ENCODE assay signal across 8 cellular contexts in genomic region chr4:185304944-185305690, GRCh38.
DNase-seq lines count a peak whose midpoint lies in the region; ATAC-seq, FAIRE-seq and TF ChIP-seq lines count a peak whose summit lies in the region.

No MANE protein-coding gene starts in this region.

- H3K27me3 ChIP-seq in small intestine (ENCODE audit: control insufficient read depth in 2 of 2, insufficient read depth in 2 of 2, low read length in 2 of 2) (no peaks in the 10 kb centered on the region), tibial artery (no peaks in the 10 kb centered on the region)

- H3K36me3 ChIP-seq in small intestine (ENCODE audit: control insufficient read depth in 2 of 2, insufficient read depth in 2 of 2, low read length in 2 of 2) (no peaks in the 10 kb centered on the region), tibial artery (peaks cover 0 to 6% (median 4%) of the 10 kb centered on the region in 3 donors)

- FAIRE-seq in small intestine (lab: Jason Lieb, UNC): no peak

- DNase-seq in Daoy (ENCODE audit: low read depth) (peak; percentile 17), T-helper 1 cell (peak in 3 of 5 donors; percentile 1 to 52 (median 2)), foreskin fibroblast (peak in 1 of 2 donors; percentile 62), small intestine (peak; percentile 7), CD1c-positive myeloid dendritic cell (ENCODE audit: extremely low spot score) (no peak), tibial artery (no peak)

- intact Hi-C loops in tibial artery (cut with DNase I; ENCODE audit: low total_unique reads): no loop called here

- peak; percentile 48 for TF ChIP-seq CTCF in foreskin fibroblast (IDR thresholded peaks at IDR 0.05; ENCODE audit: low read depth, low read length)
- no peak for TF ChIP-seq CTCF in tibial artery (IDR thresholded peaks at IDR 0.05)

- ATAC-seq in GM19397 (IDR thresholded peaks at IDR 0.05; ENCODE audit: unreplicated experiment) (peak; percentile 37), HG03432 (IDR thresholded peaks at IDR 0.05; ENCODE audit: unreplicated experiment) (peak; percentile 49)

- WGBS in small intestine, 3 donors: 87 to 95% (median 88%) methylated on average over 5 of the region's 5 CpGs

- H3K27ac ChIP-seq in small intestine (ENCODE audit: low read depth in 1 of 2, low read length in 1 of 2): no peak overlapping the region
- H3K27ac ChIP-seq in tibial artery: no peak overlapping the region

- H3K4me3 ChIP-seq in foreskin fibroblast (ENCODE audit: low read depth in 1 of 2, low read length in 2 of 2) (no peak overlapping the region), small intestine (ENCODE audit: low read depth in 1 of 2, low read length in 2 of 2) (no peak overlapping the region), tibial artery (no peak overlapping the region)

- H3K9me3 ChIP-seq in small intestine (ENCODE audit: control insufficient read depth, low read depth): no peaks in the 10 kb centered on the region
- H3K9me3 ChIP-seq in tibial artery: no peaks in the 10 kb centered on the region

- H3K4me1 ChIP-seq in small intestine (ENCODE audit: control insufficient read depth in 2 of 2, insufficient read depth in 1 of 2, low read depth in 1 of 2, low read length in 1 of 2) (no peaks in the 10 kb centered on the region), tibial artery (peaks cover 0 to 10% (median 0%) of the 10 kb centered on the region in 4 donors)

Comparison
In these comparisons a context has a peak if more than half of its experiments do, and no peak if none do; other contexts are left out.
1. DNase-seq: peak in Daoy (single experiment), T-helper 1 cell (3 of 5) and small intestine (single experiment); none in CD1c-positive myeloid dendritic cell (single experiment) and tibial artery (0 of 2).